In the genomic region with DNA sequence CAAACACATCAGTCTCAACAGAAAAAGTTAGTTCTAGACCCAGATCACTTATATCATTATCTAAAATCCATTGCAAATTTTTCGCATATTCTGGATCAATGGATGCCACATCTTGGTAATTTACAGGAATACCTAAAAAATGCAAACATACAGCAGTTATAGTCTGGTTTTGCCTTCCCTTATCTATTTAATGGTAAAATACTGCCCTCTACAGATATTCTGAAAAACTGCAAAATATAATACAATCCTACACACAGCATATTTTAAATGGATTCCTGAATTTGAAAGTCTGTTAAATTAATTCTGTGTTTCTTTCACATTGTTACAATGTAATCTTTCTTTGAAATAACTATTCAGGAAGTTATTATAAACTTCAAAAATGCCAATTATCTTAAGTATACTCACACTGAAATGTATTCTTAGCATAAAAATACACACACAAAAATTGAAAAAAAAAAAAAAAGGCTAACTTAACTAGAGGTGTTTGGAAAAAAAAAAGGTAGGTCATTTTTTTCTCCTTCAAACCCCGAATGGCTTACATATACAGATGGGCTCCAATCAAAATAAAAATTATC, we compare ENCODE assay signal across 8 cellular contexts.
DNase-seq lines count a peak whose midpoint lies in the region; ATAC-seq and TF ChIP-seq lines count a peak whose summit lies in the region.

No MANE protein-coding gene starts in this region.

- no peak overlapping the region for H3K4me3 ChIP-seq in gastroesophageal sphincter
- H3K4me3 ChIP-seq in thyroid gland (replicated peaks in 1 of 3): no peak overlapping the region

- POLR2A ChIA-PET in activated CD4-positive, alpha-beta memory T cell treated with anti-CD3 and anti-CD28 coated beads for 36 hours (lab: Charles Lee): no interaction called here

- H3K27ac ChIP-seq in gastroesophageal sphincter (no peak overlapping the region), thyroid gland (no peak overlapping the region)

- CTCF ChIA-PET in activated CD4-positive, alpha-beta memory T cell treated with anti-CD3 and anti-CD28 coated beads for 36 hours (lab: Charles Lee): interaction anchor here (1.0 to 6.7 kb wide), 5 partner anchors 18 to 242 kb away, joined by 3 to 54 read pairs (median 4); no protein-coding TSS in a partner anchor

- no peak for TF ChIP-seq POLR2A in gastroesophageal sphincter (IDR thresholded peaks at IDR 0.05)
- no peak for TF ChIP-seq POLR2A in thyroid gland (IDR thresholded peaks at IDR 0.05)

- no peaks in the 10 kb centered on the region for H3K27me3 ChIP-seq in gastroesophageal sphincter
- H3K27me3 ChIP-seq in thyroid gland: no peaks in the 10 kb centered on the region

- no peak overlapping the region for H3K4me3 Mint-ChIP-seq in activated CD4-positive, alpha-beta memory T cell treated with anti-CD3 and anti-CD28 coated beads for 36 hours

- peak; percentile 7 for DNase-seq in NCI-H1436 (lab: John Stamatoyannopoulos, UW)
- DNase-seq in NCI-H1436 treated with DMSO at 0.1 percent for 48 hours (lab: John Stamatoyannopoulos, UW): no peak
- DNase-seq in HS-5 (ENCODE audit: low read depth): peak; percentile 5
- peak; percentile 51 for DNase-seq in SKM-1 treated with dmso at 0.1 percent for 144 hours (lab: John Stamatoyannopoulos, UW; ENCODE audit: unreplicated experiment)
- no peak for DNase-seq in thyroid gland
- no peak for DNase-seq in activated CD4-positive, alpha-beta memory T cell treated with anti-CD3 and anti-CD28 coated beads for 36 hours

- H3K27ac Mint-ChIP-seq in activated CD4-positive, alpha-beta memory T cell treated with anti-CD3 and anti-CD28 coated beads for 36 hours: no peak overlapping the region

- peaks cover 7% of the 10 kb centered on the region for H3K36me3 Mint-ChIP-seq in activated CD4-positive, alpha-beta memory T cell treated with anti-CD3 and anti-CD28 coated beads for 36 hours

- peak; percentile 24 to 47 (median 36) for TF ChIP-seq CTCF in gastroesophageal sphincter (IDR thresholded peaks at IDR 0.05)
- peak in 4 of 6 experiments; percentile 36 to 80 (median 64) for TF ChIP-seq CTCF in thyroid gland (IDR thresholded peaks at IDR 0.05)

- H3K4me1 ChIP-seq in gastroesophageal sphincter (no peaks in the 10 kb centered on the region), thyroid gland (no peaks in the 10 kb centered on the region)

- WGBS in gastroesophageal sphincter (ENCODE audit: low coverage in 1 of 2), 2 donors: 24 to 77% methylated on average over 2 of the region's 2 CpGs
- WGBS in thyroid gland, 2 donors: 64 to 71% methylated on average over 2 of the region's 2 CpGs

- H3K4me1 Mint-ChIP-seq in activated CD4-positive, alpha-beta memory T cell treated with anti-CD3 and anti-CD28 coated beads for 36 hours (ENCODE audit: low read depth): peaks cover 6% of the 10 kb centered on the region

- no peaks in the 10 kb centered on the region for H3K27me3 Mint-ChIP-seq in activated CD4-positive, alpha-beta memory T cell treated with anti-CD3 and anti-CD28 coated beads for 36 hours

- no peaks in the 10 kb centered on the region for H3K9me3 Mint-ChIP-seq in activated CD4-positive, alpha-beta memory T cell treated with anti-CD3 and anti-CD28 coated beads for 36 hours

- intact Hi-C loops in thyroid gland (cut with DNase I): no loop called here
- intact Hi-C loops in activated CD4-positive, alpha-beta memory T cell treated with anti-CD3 and anti-CD28 coated beads for 36 hours (cut with micrococcal nuclease): loop anchor here (1.0 kb wide), 1 partner anchor 88 kb away; no protein-coding TSS in a partner anchor

- TF ChIP-seq EP300 in gastroesophageal sphincter (IDR thresholded peaks at IDR 0.05): no peak

- ATAC-seq in GM19467 (IDR thresholded peaks at IDR 0.05; ENCODE audit: unreplicated experiment) (peak; percentile 85), gastroesophageal sphincter (no peak)

- peaks cover 0 to 30% of the 10 kb centered on the region in 2 donors for H3K36me3 ChIP-seq in gastroesophageal sphincter
- no peaks in the 10 kb centered on the region for H3K36me3 ChIP-seq in thyroid gland

- H3K9me3 ChIP-seq in gastroesophageal sphincter (no peaks in the 10 kb centered on the region), thyroid gland (no peaks in the 10 kb centered on the region)

Comparison
In these comparisons a context has a peak if more than half of its experiments do, and no peak if none do; other contexts are left out.
1. DNase-seq: peak in NCI-H1436 (single experiment), HS-5 (single experiment) and SKM-1 treated with dmso at 0.1 percent for 144 hours (single experiment); none in NCI-H1436 treated with DMSO at 0.1 percent for 48 hours (single experiment), thyroid gland (0 of 2) and activated CD4-positive, alpha-beta memory T cell treated with anti-CD3 and anti-CD28 coated beads for 36 hours (single experiment).